25 cellular contexts compared by ENCODE assay signal in genomic region chr1:238318294-238318908, GRCh38.
"Had no signal": no experiment of that assay in that cellular context is flagged by ENCODE, and none has a peak within 500 bp of the region (broad histone marks: within the 10 kb centered on the region; RNA-seq: fewer than 3 reads in every experiment).

No MANE protein-coding gene starts in this region.

- H3K27ac ChIP-seq: colonic mucosa, epithelial cell of prostate, foreskin keratinocyte, gastroesophageal sphincter, heart left ventricle, left ventricle myocardium inferior, lower lobe of right lung, pancreas, skin epidermis, suprapubic skin, transverse colon, upper lobe of right lung, uterus had no signal

- H3K4me1 ChIP-seq: colonic mucosa, foreskin keratinocyte, gastroesophageal sphincter, heart left ventricle, left ventricle myocardium inferior, lower lobe of right lung, pancreas, suprapubic skin, transverse colon, upper lobe of right lung, uterus had no signal

- H3K36me3 ChIP-seq: colonic mucosa, gastroesophageal sphincter, heart left ventricle, left ventricle myocardium inferior, lower lobe of right lung, pancreas, suprapubic skin, transverse colon, upper lobe of right lung, uterus had no signal

- FAIRE-seq: islet of Langerhans, pancreas had no signal

- H3K27me3 ChIP-seq: colonic mucosa, foreskin keratinocyte, gastroesophageal sphincter, heart left ventricle, pancreas, suprapubic skin, transverse colon, upper lobe of right lung, uterus had no signal

- ATAC-seq: esophagus mucosa; foreskin keratinocyte; gastroesophageal sphincter; heart left ventricle; left cardiac atrium; lower lobe of right lung; natural killer cell; pancreas; right cardiac atrium; stimulated activated naive B cell treated with anti-CD40 and anti-IgM and Interleukin-4, amounts not matched to agents 10 μg/mL and 1 μg/mL and 100 μg/mL, for 72 hours; upper lobe of right lung had no signal

- H3K4me3 ChIP-seq: colonic mucosa, gastroesophageal sphincter, heart left ventricle, left ventricle myocardium inferior, lower lobe of right lung, pancreas, skin epidermis, suprapubic skin, transverse colon, upper lobe of right lung, uterus had no signal

- H3K9me3 ChIP-seq: colonic mucosa, gastroesophageal sphincter, lower lobe of right lung, pancreas, suprapubic skin, transverse colon, upper lobe of right lung, uterus had no signal

- DNase-seq: colonic mucosa; effector CD8-positive, alpha-beta T cell; endodermal cell; foreskin keratinocyte; heart left ventricle; hippocampal formation; left cardiac atrium; left ventricle myocardium inferior; lower lobe of right lung; natural killer cell; occipital lobe; pancreas; right cardiac atrium; stimulated activated CD4-positive, alpha-beta T cell treated with anti-CD3 and anti-CD28 coated beads, Interleukin-15, amount 100 ng/mL, for 24 hours; stimulated activated CD4-positive, alpha-beta T cell treated with anti-CD3 and anti-CD28 coated beads, Interleukin-2, amount 100 ng/mL, for 48 hours; stimulated activated naive B cell treated with anti-CD40 and anti-IgM and Interleukin-4, amounts not matched to agents 10 μg/mL and 1 μg/mL and 100 μg/mL, for 72 hours; transverse colon; upper lobe of right lung; uterus had no signal
